Comparison of ENCODE assay signal across 32 cellular contexts in genomic region chr3:11914651-11915050, GRCh38.
"Had no signal": no experiment of that assay in that cellular context is flagged by ENCODE, and none has a peak within 500 bp of the region (broad histone marks: within the 10 kb centered on the region; RNA-seq: fewer than 3 reads in every experiment).

No MANE protein-coding gene starts in this region.

- ATAC-seq: activated CD8-positive, alpha-beta memory T cell treated with anti-CD3 and anti-CD28 coated beads, Interleukin-2, amount 10 ng/mL, durations not matched to agents 7 days and 5 days; activated CD8-positive, alpha-beta T cell treated with anti-CD3 and anti-CD28 coated beads for 36 hours; activated T-cell treated with anti-CD3 and anti-CD28 coated beads, Interleukin-2, amount 50 U/mL, for 72 hours; effector memory CD8-positive, alpha-beta T cell; gastroesophageal sphincter; left colon; naive thymus-derived CD8-positive, alpha-beta T cell; right cardiac atrium had no signal

- H3K27me3 Mint-ChIP-seq: activated CD4-positive, alpha-beta T cell treated with anti-CD3 and anti-CD28 coated beads, Interleukin-2, amount 10 ng/mL, durations not matched to agents 24 days and 14 days; activated CD8-positive, alpha-beta T cell treated with anti-CD3 and anti-CD28 coated beads for 36 hours; activated naive CD8-positive, alpha-beta T cell treated with anti-CD3 and anti-CD28 coated beads, Interleukin-2, amount 10 ng/mL, durations not matched to agents 7 days and 5 days had no signal

- H3K4me3 Mint-ChIP-seq: activated CD4-positive, alpha-beta T cell treated with anti-CD3 and anti-CD28 coated beads, Interleukin-2, amount 10 ng/mL, durations not matched to agents 24 days and 14 days; activated CD8-positive, alpha-beta memory T cell treated with anti-CD3 and anti-CD28 coated beads, Interleukin-2, amount 10 ng/mL, durations not matched to agents 7 days and 5 days; activated CD8-positive, alpha-beta T cell treated with anti-CD3 and anti-CD28 coated beads for 36 hours; activated naive CD4-positive, alpha-beta T cell treated with anti-CD3 and anti-CD28 coated beads, Interleukin-2, amount 10 ng/mL, durations not matched to agents 7 days and 5 days; activated naive CD8-positive, alpha-beta T cell treated with anti-CD3 and anti-CD28 coated beads, Interleukin-2, amount 10 ng/mL, durations not matched to agents 7 days and 5 days; activated T-cell treated with anti-CD3 and anti-CD28 coated beads, Interleukin-2, amount 50 U/mL, for 72 hours; brain; effector memory CD8-positive, alpha-beta T cell; memory B cell; naive thymus-derived CD8-positive, alpha-beta T cell; neural crest cell had no signal

- H3K9ac ChIP-seq: SK-N-SH had no signal

- H3K4me2 ChIP-seq: hepatocyte, SK-N-SH had no signal

- DNase-seq: activated CD4-positive, alpha-beta T cell treated with anti-CD3 and anti-CD28 coated beads, Interleukin-2, amount 10 ng/mL, durations not matched to agents 24 days and 14 days; activated CD4-positive, CD25-positive, alpha-beta regulatory T cell treated with anti-CD3 and anti-CD28 coated beads, Interleukin-2, amount 50 U/mL, for 72 hours; activated CD8-positive, alpha-beta T cell treated with anti-CD3 and anti-CD28 coated beads for 36 hours; activated gamma-delta T cell; activated naive CD4-positive, alpha-beta T cell treated with anti-CD3 and anti-CD28 coated beads, Interleukin-2, amount 10 ng/mL, durations not matched to agents 7 days and 5 days; activated naive CD8-positive, alpha-beta T cell treated with anti-CD3 and anti-CD28 coated beads, Interleukin-2, amount 10 ng/mL, durations not matched to agents 7 days and 5 days; activated T-cell treated with anti-CD3 and anti-CD28 coated beads for 4 hours; activated T-cell treated with anti-CD3 and anti-CD28 coated beads, Interleukin-2, amount 50 U/mL, for 72 hours; cerebellar nuclear complex; colonic mucosa; effector memory CD8-positive, alpha-beta T cell; left colon; naive thymus-derived CD8-positive, alpha-beta T cell; occipital lobe; right cardiac atrium; SK-N-SH; stimulated activated CD4-positive, alpha-beta T cell treated with anti-CD3 and anti-CD28 coated beads, Interleukin-15, amount 100 ng/mL, for 24 hours; stimulated activated CD4-positive, alpha-beta T cell treated with anti-CD3 and anti-CD28 coated beads, Interleukin-2, amount 100 ng/mL, for 24 hours; stimulated activated naive CD4-positive, alpha-beta T cell; T-helper 2 cell; trophoblast cell had no signal

- H3K9me3 Mint-ChIP-seq: activated CD4-positive, alpha-beta T cell treated with anti-CD3 and anti-CD28 coated beads, Interleukin-2, amount 10 ng/mL, durations not matched to agents 24 days and 14 days; activated CD8-positive, alpha-beta T cell treated with anti-CD3 and anti-CD28 coated beads for 36 hours; activated naive CD8-positive, alpha-beta T cell treated with anti-CD3 and anti-CD28 coated beads, Interleukin-2, amount 10 ng/mL, durations not matched to agents 7 days and 5 days; activated T-cell treated with anti-CD3 and anti-CD28 coated beads, Interleukin-2, amount 50 U/mL, for 72 hours; brain; effector memory CD8-positive, alpha-beta T cell; memory B cell; naive thymus-derived CD8-positive, alpha-beta T cell had no signal

- H3K36me3 ChIP-seq: ascending aorta, cardiac muscle cell, colonic mucosa, gastroesophageal sphincter had no signal

- H3K9me3 ChIP-seq: ascending aorta, colonic mucosa, gastroesophageal sphincter, SK-N-SH had no signal

- H3K27ac Mint-ChIP-seq: activated CD4-positive, alpha-beta T cell treated with anti-CD3 and anti-CD28 coated beads, Interleukin-2, amount 10 ng/mL, durations not matched to agents 24 days and 14 days; activated CD8-positive, alpha-beta memory T cell treated with anti-CD3 and anti-CD28 coated beads, Interleukin-2, amount 10 ng/mL, durations not matched to agents 7 days and 5 days; activated CD8-positive, alpha-beta T cell treated with anti-CD3 and anti-CD28 coated beads for 36 hours; activated naive CD4-positive, alpha-beta T cell treated with anti-CD3 and anti-CD28 coated beads, Interleukin-2, amount 10 ng/mL, durations not matched to agents 7 days and 5 days; activated naive CD8-positive, alpha-beta T cell treated with anti-CD3 and anti-CD28 coated beads, Interleukin-2, amount 10 ng/mL, durations not matched to agents 7 days and 5 days; activated T-cell treated with anti-CD3 and anti-CD28 coated beads, Interleukin-2, amount 50 U/mL, for 72 hours; brain; effector memory CD8-positive, alpha-beta T cell; memory B cell; naive thymus-derived CD8-positive, alpha-beta T cell had no signal

- H3K27me3 ChIP-seq: ascending aorta, cardiac muscle cell, colonic mucosa, hepatocyte had no signal

- H3K4me3 ChIP-seq: ascending aorta, cardiac muscle cell, colonic mucosa, dorsolateral prefrontal cortex, gastroesophageal sphincter, hepatocyte had no signal

- H3K36me3 Mint-ChIP-seq: activated CD8-positive, alpha-beta memory T cell treated with anti-CD3 and anti-CD28 coated beads, Interleukin-2, amount 10 ng/mL, durations not matched to agents 7 days and 5 days; activated naive CD4-positive, alpha-beta T cell treated with anti-CD3 and anti-CD28 coated beads, Interleukin-2, amount 10 ng/mL, durations not matched to agents 7 days and 5 days; activated naive CD8-positive, alpha-beta T cell treated with anti-CD3 and anti-CD28 coated beads, Interleukin-2, amount 10 ng/mL, durations not matched to agents 7 days and 5 days; brain; memory B cell; naive thymus-derived CD8-positive, alpha-beta T cell had no signal

- FAIRE-seq: endothelial cell of umbilical vein, keratinocyte had no signal

- H3K4me1 Mint-ChIP-seq: activated CD4-positive, alpha-beta T cell treated with anti-CD3 and anti-CD28 coated beads, Interleukin-2, amount 10 ng/mL, durations not matched to agents 24 days and 14 days; activated naive CD4-positive, alpha-beta T cell treated with anti-CD3 and anti-CD28 coated beads, Interleukin-2, amount 10 ng/mL, durations not matched to agents 7 days and 5 days; activated naive CD8-positive, alpha-beta T cell treated with anti-CD3 and anti-CD28 coated beads, Interleukin-2, amount 10 ng/mL, durations not matched to agents 7 days and 5 days; brain; memory B cell; naive thymus-derived CD8-positive, alpha-beta T cell had no signal

- H2AFZ ChIP-seq: hepatocyte had no signal

- H3K4me1 ChIP-seq: ascending aorta, colonic mucosa, gastroesophageal sphincter had no signal

- H3K27ac ChIP-seq: ascending aorta, cardiac muscle cell, colonic mucosa, dorsolateral prefrontal cortex, gastroesophageal sphincter, hepatocyte had no signal
